In genomic region chr6:49826743-49827406, GRCh38 we compare ENCODE assay signal across 12 cellular contexts. TPM values are rescaled to one million over a fixed set of nuclear protein-coding genes. Genes with fewer than 3 reads are reported as not detected.
DNase-seq lines count a peak whose midpoint lies in the region; ATAC-seq, FAIRE-seq and TF ChIP-seq lines count a peak whose summit lies in the region.
"Had no signal": no experiment of that assay in that cellular context is flagged by ENCODE, and none has a peak within 500 bp of the region (broad histone marks: within the 10 kb centered on the region; RNA-seq: fewer than 3 reads in every experiment).

No MANE protein-coding gene starts in this region.

- FAIRE-seq in H54 (lab: Jason Lieb, UNC), result no peak

- ATAC-seq in GM19351 (IDR thresholded peaks at IDR 0.05; ENCODE audit: unreplicated experiment), result peak; percentile 85
- ATAC-seq in HG02763 (IDR thresholded peaks at IDR 0.05; ENCODE audit: unreplicated experiment), result peak; percentile 99
- ATAC-seq in HG03521 (IDR thresholded peaks at IDR 0.05; ENCODE audit: unreplicated experiment), result peak; percentile 96

- TF ChIP-seq POLR2A in H54 (IDR thresholded peaks at IDR 0.05; ENCODE audit: low read depth, low read length), result no peak

- DNase-seq in A172 (ENCODE audit: low spot score) (peak; percentile 14), DMS153 treated with DMSO at 0.1 percent for 48 hours (lab: John Stamatoyannopoulos, UW; ENCODE audit: unreplicated experiment) (no peak), H54 (ENCODE audit: insufficient read length, low spot score) (no peak), CD1c-positive myeloid dendritic cell (ENCODE audit: extremely low spot score) (no peak)
- no peak for DNase-seq in activated CD4-positive, alpha-beta T cell treated with anti-CD3 and anti-CD28 coated beads for 1 hour
- DNase-seq: 8988T, activated gamma-delta T cell, head of caudate nucleus had no signal

RNA-seq across cellular contexts. Expression of gene CRISP1, which starts 39.5 kb away (rescaled TPM):
- not detected in 2 replicates for total RNA-seq in A172 (2014; rRNA removed; shearing (Covaris generic))
- total RNA-seq: smooth muscle cell had no signal

RNA-seq across cellular contexts. Expression of gene PGK2, which starts 39.8 kb away (rescaled TPM):
- total RNA-seq in A172 (2014; rRNA removed; shearing (Covaris generic)), result not detected in 2 replicates
